Comparison of ENCODE assay signal across 28 cellular contexts in genomic region chr2:78739282-78739681, GRCh38.
A peak's percentile ranks its signal among the peaks of the same experiment; 100 is the strongest.
DNase-seq lines count a peak whose midpoint lies in the region; ATAC-seq, FAIRE-seq and TF ChIP-seq lines count a peak whose summit lies in the region.
"Had no signal": no experiment of that assay in that cellular context is flagged by ENCODE, and none has a peak within 500 bp of the region (broad histone marks: within the 10 kb centered on the region; RNA-seq: fewer than 3 reads in every experiment).

No MANE protein-coding gene starts in this region.

- H3K9me3 ChIP-seq in HepG2 (ENCODE audit: low read length) (no peaks in the 10 kb centered on the region), right lobe of liver (no peaks in the 10 kb centered on the region)
- H3K9me3 ChIP-seq: A549; BE2C; BLaER1; BLaER1 treated with 17β-estradiol and CSF1 and Interleukin-3, amounts not matched to agents 10 nM and 100 nM; Caco-2 had no signal

- in situ Hi-C loops in HepG2 (cut with HindIII; ENCODE audit: extremely low pct_ligation_motif_present, low pct_unique_long_range_greater_than_20kb), result no loop called here

- ATAC-seq in HepG2 (no peak), right lobe of liver (no peak)
- ATAC-seq: A549; CD8-positive, alpha-beta T cell had no signal

- H3K27ac ChIP-seq in HepG2 (ENCODE audit: extremely low read length, insufficient read depth, low read length) (no peak overlapping the region), right lobe of liver (no peak overlapping the region)
- H3K27ac ChIP-seq: 22Rv1; A549; BLaER1; BLaER1 treated with 17β-estradiol and CSF1 and Interleukin-3, amounts not matched to agents 10 nM and 100 nM; C4-2B had no signal

- H3K4me2 ChIP-seq in HepG2 (ENCODE audit: low read depth, low read length), result no peak overlapping the region
- H3K4me2 ChIP-seq: A549; BLaER1; BLaER1 treated with 17β-estradiol and CSF1 and Interleukin-3, amounts not matched to agents 10 nM and 100 nM had no signal

- CTCF ChIA-PET in HepG2 (lab: Yijun Ruan, JAX; ENCODE audit: low intra/inter-chr PET ratio, low total read pairs), result no interaction called here

- no peak overlapping the region for H3K4me3 ChIP-seq in HepG2 (replicated peaks in 1 of 3; ENCODE audit: insufficient read depth in 1 of 3, low read depth in 2 of 3, low read length in 3 of 3)
- no peak overlapping the region for H3K4me3 ChIP-seq in right lobe of liver
- H3K4me3 ChIP-seq: A549; BLaER1; BLaER1 treated with 17β-estradiol and CSF1 and Interleukin-3, amounts not matched to agents 10 nM and 100 nM had no signal

- H3K4me1 ChIP-seq in HepG2 (ENCODE audit: insufficient read depth, low read length) (no peaks in the 10 kb centered on the region), right lobe of liver (no peaks in the 10 kb centered on the region)
- H3K4me1 ChIP-seq: A549; BE2C; BLaER1; BLaER1 treated with 17β-estradiol and CSF1 and Interleukin-3, amounts not matched to agents 10 nM and 100 nM; Caco-2 had no signal

- no peaks in the 10 kb centered on the region for H3K36me3 ChIP-seq in HepG2 (replicated peaks in 1 of 2; ENCODE audit: control insufficient read depth in 1 of 2, insufficient read depth in 2 of 2, low read length in 2 of 2)
- no peaks in the 10 kb centered on the region for H3K36me3 ChIP-seq in right lobe of liver
- H3K36me3 ChIP-seq: BE2C; BLaER1; BLaER1 treated with 17β-estradiol and CSF1 and Interleukin-3, amounts not matched to agents 10 nM and 100 nM had no signal

- H3K79me2 ChIP-seq in HepG2 (ENCODE audit: insufficient read depth, low read length), result no peaks in the 10 kb centered on the region

- TF ChIP-seq POLR2A in HepG2 (IDR thresholded peaks at IDR 0.05; ENCODE audit: insufficient read depth in 1 of 2, low read depth in 2 of 2, low read length in 2 of 2) (no peak), right lobe of liver (IDR thresholded peaks at IDR 0.05) (no peak)

- H3K27me3 ChIP-seq in HepG2 (ENCODE audit: control insufficient read depth in 1 of 2, insufficient read depth in 2 of 2, low read length in 2 of 2) (no peaks in the 10 kb centered on the region), right lobe of liver (no peaks in the 10 kb centered on the region)
- H3K27me3 ChIP-seq: BE2C; BLaER1; BLaER1 treated with 17β-estradiol and CSF1 and Interleukin-3, amounts not matched to agents 10 nM and 100 nM had no signal

- H3K9ac ChIP-seq in HepG2 (ENCODE audit: insufficient read depth, low read depth, low read length), result no peak overlapping the region
- H3K9ac ChIP-seq: BLaER1; BLaER1 treated with 17β-estradiol and CSF1 and Interleukin-3, amounts not matched to agents 10 nM and 100 nM had no signal

- no peak for TF ChIP-seq RAD21 in HepG2 (CRISPR knock-in tag; IDR thresholded peaks at IDR 0.05)

- POLR2A ChIA-PET in HepG2 (lab: Yijun Ruan, JAX), result no interaction called here

- no TSS peak for BruUV-seq in HepG2 (replicated peaks; lab: Mats Ljungman, UMichigan)

- H2AFZ ChIP-seq in HepG2 (ENCODE audit: low read length), result no peak overlapping the region

- H4K20me1 ChIP-seq in HepG2 (ENCODE audit: insufficient read depth, low read length), result no peaks in the 10 kb centered on the region
- H4K20me1 ChIP-seq: BLaER1; BLaER1 treated with 17β-estradiol and CSF1 and Interleukin-3, amounts not matched to agents 10 nM and 100 nM had no signal

- DNase-seq in HepG2 (ENCODE audit: low spot score), result no peak
- DNase-seq in right lobe of liver, result no peak
- DNase-seq: 8988T; ACHN; AML-193; BE2C; C1 segment of cervical spinal cord; Caco-2; Calu3; CD4-positive, alpha-beta memory T cell; CD4-positive, alpha-beta T cell; CD4-positive, CD25-positive, alpha-beta regulatory T cell; CD8-positive, alpha-beta memory T cell; CD8-positive, alpha-beta T cell; COR-L47; DMS 273 treated with DMSO at 0.1 percent for 48 hours; DMS153; DMS53; DMS79; DMS79 treated with DMSO at 0.1 percent for 48 hours; DND-41; EL had no signal

- intact Hi-C loops in HepG2 (cut with micrococcal nuclease; ENCODE audit: unreplicated experiment) (no loop called here), right lobe of liver (cut with DNase I) (no loop called here)

- TF ChIP-seq EP300 in HepG2 (IDR thresholded peaks at IDR 0.05; ENCODE audit: low read depth in 2 of 2, low read length in 2 of 2) (no peak), HepG2 (CRISPR knock-in tag; IDR thresholded peaks at IDR 0.05; ENCODE audit: borderline replicate concordance) (no peak)

- WGBS in HepG2 (ENCODE audit: low lambda C conversion rate), result 2% methylated on average over 1 of the region's 1 CpG
- 23% methylated on average over 1 of the region's 1 CpG for WGBS in right lobe of liver (ENCODE audit: insufficient coverage, low coverage, low lambda C conversion rate, missing lambda C conversion rate)

- FAIRE-seq in HepG2 (lab: Jason Lieb, UNC), result no peak
- FAIRE-seq: A549, D721Med had no signal

- TF ChIP-seq CTCF in HepG2 (CRISPR knock-in tag; IDR thresholded peaks at IDR 0.05), result no peak
- TF ChIP-seq CTCF in right lobe of liver (IDR thresholded peaks at IDR 0.05), result no peak

TF ChIP-seq in HepG2, 621 proteins besides CTCF, POLR2A, EP300 and RAD21:
- no peak for TF ChIP-seq ZNF704 (CRISPR knock-in tag; IDR thresholded peaks at IDR 0.05; ENCODE audit: borderline replicate concordance)
- peak; percentile 52; a peak in 2 of 4 replicates for TF ChIP-seq MAFK (conservative IDR thresholded peaks at IDR 0.05 in 1 of 2, IDR thresholded peaks at IDR 0.05 in 1 of 2; ENCODE audit: low read length in 2 of 2)
- TF ChIP-seq SAFB2 (CRISPR knock-in tag; IDR thresholded peaks at IDR 0.05; ENCODE audit: borderline replicate concordance, low read depth), result no peak
- TF ChIP-seq ZNF530 (CRISPR knock-in tag; IDR thresholded peaks at IDR 0.05; ENCODE audit: low read depth), result no peak
- TF ChIP-seq DMAP1 (CRISPR knock-in tag; IDR thresholded peaks at IDR 0.05), result no peak
- TF ChIP-seq HNRNPH1 (optimal IDR thresholded peaks at IDR 0.05; ENCODE audit: low read depth, low read length), result no peak
- TF ChIP-seq ZNF672 (CRISPR knock-in tag; IDR thresholded peaks at IDR 0.05), result no peak
- no peak for TF ChIP-seq ZNF569 (CRISPR knock-in tag; IDR thresholded peaks at IDR 0.05; ENCODE audit: borderline replicate concordance)
- peak; percentile 45 for TF ChIP-seq MAFF (IDR thresholded peaks at IDR 0.05; ENCODE audit: low read depth, low read length)
- TF ChIP-seq ATF2 (CRISPR knock-in tag; IDR thresholded peaks at IDR 0.05), result no peak
